ENCODE assay signal across 23 cellular contexts in genomic region chr20:48476854-48477253, GRCh38.
DNase-seq lines count a peak whose midpoint lies in the region; ATAC-seq, FAIRE-seq and TF ChIP-seq lines count a peak whose summit lies in the region.
"Had no signal": no experiment of that assay in that cellular context is flagged by ENCODE, and none has a peak within 500 bp of the region (broad histone marks: within the 10 kb centered on the region; RNA-seq: fewer than 3 reads in every experiment).

No MANE protein-coding gene starts in this region.

- H3K4me2 ChIP-seq in HepG2 (ENCODE audit: low read depth, low read length) (peak overlapping the region; percentile 29; the same call in 1 of the 2 replicates), GM12878 (ENCODE audit: control insufficient read depth, insufficient read depth) (no peak overlapping the region), neural progenitor cell (no peak overlapping the region)
- H3K4me2 ChIP-seq: BLaER1 had no signal

- H3K4me1 ChIP-seq in HepG2 (ENCODE audit: insufficient read depth, low read length) (peaks cover 14% of the 10 kb centered on the region), right lobe of liver (no peaks in the 10 kb centered on the region), GM12878 (ENCODE audit: control insufficient read depth, insufficient read depth, low read length) (peaks cover 13% of the 10 kb centered on the region), neural progenitor cell (no peaks in the 10 kb centered on the region), small intestine (ENCODE audit: control insufficient read depth in 2 of 2, insufficient read depth in 1 of 2, low read depth in 1 of 2, low read length in 1 of 2) (no peaks in the 10 kb centered on the region)
- H3K4me1 ChIP-seq: BE2C, Caco-2 had no signal

- H3K9me3 ChIP-seq in HepG2 (ENCODE audit: low read length) (no peaks in the 10 kb centered on the region), right lobe of liver (no peaks in the 10 kb centered on the region), GM12878 (replicated peaks; ENCODE audit: control insufficient read depth, insufficient read depth, low read length) (no peaks in the 10 kb centered on the region), neural progenitor cell (ENCODE audit: low read depth) (no peaks in the 10 kb centered on the region), small intestine (ENCODE audit: control insufficient read depth, low read depth) (no peaks in the 10 kb centered on the region)
- H3K9me3 ChIP-seq: BE2C, BLaER1, Caco-2 had no signal

- TF ChIP-seq EP300 in HepG2 (IDR thresholded peaks at IDR 0.05; ENCODE audit: low read depth in 2 of 2, low read length in 2 of 2): no peak
- TF ChIP-seq EP300 in HepG2 (CRISPR knock-in tag; IDR thresholded peaks at IDR 0.05; ENCODE audit: borderline replicate concordance): no peak
- no peak for TF ChIP-seq EP300 in GM12878 (IDR thresholded peaks at IDR 0.05; ENCODE audit: borderline replicate concordance in 1 of 2, control insufficient read depth in 1 of 2, low read depth in 2 of 2, low read length in 2 of 2)

- FAIRE-seq in HepG2 (lab: Jason Lieb, UNC) (peak; percentile 84), GM12878 (lab: Jason Lieb, UNC) (no peak), small intestine (lab: Jason Lieb, UNC) (no peak)
- FAIRE-seq: A204.1, D721Med, G401.6, GM12892 had no signal

- H3K27ac ChIP-seq in HepG2 (ENCODE audit: extremely low read length, insufficient read depth, low read length) (no peak overlapping the region), right lobe of liver (no peak overlapping the region), GM12878 (ENCODE audit: control insufficient read depth, insufficient read depth) (no peak overlapping the region), neural progenitor cell (no peak overlapping the region), small intestine (ENCODE audit: low read depth in 1 of 2, low read length in 1 of 2) (no peak overlapping the region)
- H3K27ac ChIP-seq: BLaER1, C4-2B had no signal

- peaks cover 13% of the 10 kb centered on the region for H3K9me3 Mint-ChIP-seq in neural progenitor cell
- H3K9me3 Mint-ChIP-seq in chondrocyte (ENCODE audit: low read depth): no peaks in the 10 kb centered on the region
- H3K9me3 Mint-ChIP-seq: CD4-positive, alpha-beta T cell; CD8-positive, alpha-beta T cell had no signal

- BruUV-seq in HepG2 (replicated peaks; lab: Mats Ljungman, UMichigan) (no TSS peak), GM12878 (replicated peaks; lab: Mats Ljungman, UMichigan) (no TSS peak)

- H3K4me3 ChIP-seq in HepG2 (replicated peaks in 1 of 3; ENCODE audit: insufficient read depth in 1 of 3, low read depth in 2 of 3, low read length in 3 of 3): no peak overlapping the region
- H3K4me3 ChIP-seq in right lobe of liver: no peak overlapping the region
- no peak overlapping the region for H3K4me3 ChIP-seq in GM12878
- H3K4me3 ChIP-seq in neural progenitor cell: no peak overlapping the region
- H3K4me3 ChIP-seq in small intestine (ENCODE audit: low read depth in 1 of 2, low read length in 2 of 2): no peak overlapping the region
- H3K4me3 ChIP-seq: BLaER1 had no signal

- H3K36me3 Mint-ChIP-seq in neural progenitor cell (no peaks in the 10 kb centered on the region), chondrocyte (ENCODE audit: low read depth) (no peaks in the 10 kb centered on the region)
- H3K36me3 Mint-ChIP-seq: CD8-positive, alpha-beta T cell had no signal

- no peaks in the 10 kb centered on the region for H3F3A ChIP-seq in neural progenitor cell (ENCODE audit: low read depth)

- H3K9ac ChIP-seq in HepG2 (ENCODE audit: insufficient read depth, low read depth, low read length) (no peak overlapping the region), GM12878 (ENCODE audit: control insufficient read depth, insufficient read depth, low read length) (no peak overlapping the region), neural progenitor cell (no peak overlapping the region)
- H3K9ac ChIP-seq: BLaER1 had no signal

- TF ChIP-seq POLR2A in HepG2 (IDR thresholded peaks at IDR 0.05; ENCODE audit: insufficient read depth in 1 of 2, low read depth in 2 of 2, low read length in 2 of 2) (no peak), right lobe of liver (IDR thresholded peaks at IDR 0.05) (no peak), GM12878 (IDR thresholded peaks at IDR 0.05; ENCODE audit: low read depth, low read length) (no peak)

- 25% methylated on average over 11 of the region's 11 CpGs for WGBS in HepG2 (ENCODE audit: low lambda C conversion rate)
- WGBS in right lobe of liver (ENCODE audit: insufficient coverage, low coverage, low lambda C conversion rate, missing lambda C conversion rate): 39% methylated on average over 10 of the region's 11 CpGs
- WGBS in GM12878 (ENCODE audit: insufficient coverage, insufficient replicate concordance, low lambda C conversion rate, missing lambda C conversion rate): 71% methylated on average over 11 of the region's 11 CpGs
- 52 to 76% (median 64%) methylated on average over 11 of the region's 11 CpGs for WGBS in small intestine, 3 donors

- intact Hi-C loops in HepG2 (cut with micrococcal nuclease; ENCODE audit: unreplicated experiment) (no loop called here), right lobe of liver (cut with DNase I) (no loop called here), GM12878 (cut with micrococcal nuclease; ENCODE audit: unreplicated experiment) (no loop called here)

- DNase-seq in HepG2 (ENCODE audit: low spot score) (peak; percentile 24), right lobe of liver (no peak), GM12878 (ENCODE audit: low read depth, low spot score) (no peak), neural progenitor cell (ENCODE audit: low spot score) (no peak), small intestine (peak; percentile 10), C1 segment of cervical spinal cord (lab: John Stamatoyannopoulos, UW) (no peak), chondrocyte (ENCODE audit: low spot score) (no peak)
- DNase-seq in stimulated activated naive CD4-positive, alpha-beta T cell treated with Interleukin-2 at 50 U/mL for 16 hours (lab: John Stamatoyannopoulos, UW): no peak
- DNase-seq: 8988T; ACHN; BE2C; Caco-2; Calu3; CD4-positive, alpha-beta T cell; CD8-positive, alpha-beta T cell; DMS79 treated with DMSO at 0.1 percent for 48 hours; GF-D8 had no signal

- TF ChIP-seq RAD21 in HepG2 (CRISPR knock-in tag; IDR thresholded peaks at IDR 0.05) (no peak), GM12878 (IDR thresholded peaks at IDR 0.05; ENCODE audit: insufficient read depth, low read depth, low read length) (no peak)

- H2AFZ ChIP-seq in HepG2 (ENCODE audit: low read length) (no peak overlapping the region), GM12878 (ENCODE audit: control insufficient read depth, low read depth, low read length) (no peak overlapping the region), neural progenitor cell (replicated peaks) (no peak overlapping the region)

- SMC1A ChIA-PET in GM12878 (lab: Charles Lee; ENCODE audit: uncharacterized antibody, unreplicated experiment): interaction anchor here (1.7 kb wide), 1 partner anchor 143 kb away, joined by 6 read pairs; no protein-coding TSS in a partner anchor

- H3K79me2 ChIP-seq in HepG2 (ENCODE audit: insufficient read depth, low read length) (no peaks in the 10 kb centered on the region), GM12878 (ENCODE audit: control insufficient read depth, insufficient read depth, low read length) (no peaks in the 10 kb centered on the region), neural progenitor cell (ENCODE audit: low read depth) (no peaks in the 10 kb centered on the region)

- CTCF ChIA-PET in HepG2 (lab: Yijun Ruan, JAX; ENCODE audit: low intra/inter-chr PET ratio, low total read pairs) (no interaction called here), GM12878 (lab: Yijun Ruan, JAX) (no interaction called here)

- H4K20me1 ChIP-seq in HepG2 (ENCODE audit: insufficient read depth, low read length): no peaks in the 10 kb centered on the region
- no peaks in the 10 kb centered on the region for H4K20me1 ChIP-seq in GM12878 (ENCODE audit: control insufficient read depth, insufficient read depth)
- no peaks in the 10 kb centered on the region for H4K20me1 ChIP-seq in neural progenitor cell (ENCODE audit: low read depth)
- H4K20me1 ChIP-seq: BLaER1 had no signal

- RAD21 ChIA-PET in GM12878 (lab: Charles Lee; ENCODE audit: unreplicated experiment): no interaction called here

- TF ChIP-seq CTCF in HepG2 (CRISPR knock-in tag; IDR thresholded peaks at IDR 0.05): 0 out of 2 replicates have a peak, but pooled peaks have one; percentile 9
- no peak for TF ChIP-seq CTCF in right lobe of liver (IDR thresholded peaks at IDR 0.05)
- TF ChIP-seq CTCF in GM12878 (IDR thresholded peaks at IDR 0.05 in 2 of 3, conservative IDR thresholded peaks at IDR 0.05 in 1 of 3; ENCODE audit: control insufficient read depth in 2 of 3, extremely low read depth in 1 of 3, insufficient read depth in 1 of 3, low read depth in 3 of 3, low read length in 3 of 3): no peak
- no peak for TF ChIP-seq CTCF in neural progenitor cell (IDR thresholded peaks at IDR 0.05)
- no peak for TF ChIP-seq CTCF in chondrocyte (IDR thresholded peaks at IDR 0.05)

- H3K27ac Mint-ChIP-seq in neural progenitor cell (no peak overlapping the region), chondrocyte (ENCODE audit: unreplicated experiment) (no peak overlapping the region)
- H3K27ac Mint-ChIP-seq: CD4-positive, alpha-beta T cell; CD8-positive, alpha-beta T cell had no signal

- H3K36me3 ChIP-seq in HepG2 (replicated peaks in 1 of 2; ENCODE audit: control insufficient read depth in 1 of 2, insufficient read depth in 2 of 2, low read length in 2 of 2) (no peaks in the 10 kb centered on the region), right lobe of liver (no peaks in the 10 kb centered on the region), GM12878 (ENCODE audit: control insufficient read depth in 2 of 2, insufficient read depth in 2 of 2, low read length in 1 of 2) (no peaks in the 10 kb centered on the region), neural progenitor cell (no peaks in the 10 kb centered on the region), small intestine (ENCODE audit: control insufficient read depth in 2 of 2, insufficient read depth in 2 of 2, low read length in 2 of 2) (no peaks in the 10 kb centered on the region)
- H3K36me3 ChIP-seq: BE2C, BLaER1 had no signal

- H3K4me1 Mint-ChIP-seq in neural progenitor cell (peaks cover 15% of the 10 kb centered on the region), chondrocyte (ENCODE audit: low read depth) (no peaks in the 10 kb centered on the region)

- H3K27me3 Mint-ChIP-seq in neural progenitor cell (ENCODE audit: insufficient read depth, low read depth) (peaks cover 27% of the 10 kb centered on the region), chondrocyte (ENCODE audit: low read depth) (peaks cover 34% of the 10 kb centered on the region)

- ATAC-seq in HepG2 (peak; percentile 56), right lobe of liver (no peak), GM12878 (no peak)
- ATAC-seq: CD8-positive, alpha-beta T cell had no signal

- in situ Hi-C loops in HepG2 (cut with HindIII; ENCODE audit: extremely low pct_ligation_motif_present, low pct_unique_long_range_greater_than_20kb): no loop called here
- in situ Hi-C loops in GM12878 (cut with MboI): no loop called here

- H3K4me3 Mint-ChIP-seq in neural progenitor cell (peak overlapping the region; percentile 10), chondrocyte (ENCODE audit: unreplicated experiment) (no peak overlapping the region)
- H3K4me3 Mint-ChIP-seq: CD4-positive, alpha-beta T cell; CD8-positive, alpha-beta T cell had no signal

- H3K27me3 ChIP-seq in HepG2 (ENCODE audit: control insufficient read depth in 1 of 2, insufficient read depth in 2 of 2, low read length in 2 of 2) (peaks cover 12 to 88% of the 10 kb centered on the region in 2 experiments), right lobe of liver (no peaks in the 10 kb centered on the region), GM12878 (replicated peaks in 1 of 2; ENCODE audit: control insufficient read depth in 2 of 2, insufficient read depth in 2 of 2, low read length in 1 of 2) (no peaks in the 10 kb centered on the region; a peak in 2 of 4 replicates), neural progenitor cell (no peaks in the 10 kb centered on the region), small intestine (ENCODE audit: control insufficient read depth in 2 of 2, insufficient read depth in 2 of 2, low read length in 2 of 2) (peaks cover 3 to 4% of the 10 kb centered on the region in 2 donors)
- H3K27me3 ChIP-seq: BLaER1 had no signal

- POLR2A ChIA-PET in HepG2 (lab: Yijun Ruan, JAX): no interaction called here
- POLR2A ChIA-PET in GM12878 (lab: Charles Lee): interaction anchor here (0.7 to 0.8 kb wide), 2 partner anchors 11 to 693 kb away, joined by 3 to 4 read pairs; no protein-coding TSS in a partner anchor

Comparison
In these comparisons a context has a peak if more than half of its experiments do, and no peak if none do; other contexts are left out.
1. DNase-seq: peak in HepG2 (single experiment) and small intestine (single experiment); none in right lobe of liver (0 of 3), GM12878 (single experiment), neural progenitor cell (single experiment), C1 segment of cervical spinal cord (0 of 14), stimulated activated naive CD4-positive, alpha-beta T cell treated with Interleukin-2 at 50 U/mL for 16 hours (single experiment) and chondrocyte (single experiment).
2. Of the 75 proteins assayed by ChIP-seq in both HepG2 and GM12878: peak only in HepG2: CTCF and ESRRA; only in GM12878: none; in both: none; in neither: 72; mixed calls (peak in some experiments, not most) for 1.